Comparison of ENCODE assay signal across 16 cellular contexts in the genomic region with DNA sequence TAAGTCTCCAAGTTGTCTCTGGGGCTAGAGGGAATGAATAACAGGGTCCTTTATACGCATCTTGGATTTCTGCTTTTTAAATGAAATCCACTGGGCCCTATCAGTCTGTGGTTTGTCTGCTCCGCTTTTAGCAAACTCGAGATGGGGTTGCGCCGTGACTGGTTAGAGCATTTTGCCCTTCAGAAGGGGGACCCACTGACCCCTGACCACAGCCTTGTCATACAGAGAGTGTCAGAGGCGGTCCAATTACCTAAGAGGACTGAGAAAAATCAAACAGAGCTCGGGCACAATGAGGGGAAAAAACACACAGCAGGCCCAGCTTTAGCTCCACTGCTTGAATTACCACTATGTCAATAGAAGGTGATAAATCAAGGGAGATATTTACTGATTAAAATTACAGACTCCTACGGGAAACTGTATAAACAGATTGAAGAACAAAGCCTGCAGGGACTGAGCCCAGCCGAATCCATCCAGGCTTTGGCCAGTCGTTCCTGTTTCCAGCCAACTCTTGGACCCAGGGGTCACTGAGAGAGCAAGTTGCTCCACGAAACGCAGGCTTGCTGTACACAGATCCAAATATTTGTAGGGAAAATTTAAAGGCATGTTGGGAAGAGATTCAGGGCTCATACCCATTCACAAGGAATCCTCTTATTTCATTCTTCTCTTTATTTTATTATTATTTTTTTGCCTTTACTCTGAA.
DNase-seq lines count a peak whose midpoint lies in the region; ATAC-seq and TF ChIP-seq lines count a peak whose summit lies in the region.
"Had no signal": no experiment of that assay in that cellular context is flagged by ENCODE, and none has a peak within 500 bp of the region (broad histone marks: within the 10 kb centered on the region; RNA-seq: fewer than 3 reads in every experiment).

No MANE protein-coding gene starts in this region.

- TF ChIP-seq CTCF in left lung (IDR thresholded peaks at IDR 0.05) (no peak), upper lobe of right lung (IDR thresholded peaks at IDR 0.05) (no peak)

- H3K4me3 ChIP-seq in left lung = no peak overlapping the region
- no peak overlapping the region for H3K4me3 ChIP-seq in upper lobe of right lung
- H3K4me3 ChIP-seq: breast epithelium had no signal

- ATAC-seq in left lung = peak; percentile 64
- peak; percentile 52 for ATAC-seq in upper lobe of right lung
- ATAC-seq: activated CD4-positive, alpha-beta T cell treated with anti-CD3 and anti-CD28 coated beads for 36 hours; T-helper 17 cell had no signal

- no peaks in the 10 kb centered on the region for H3K4me1 ChIP-seq in left lung
- peaks cover 6% of the 10 kb centered on the region for H3K4me1 ChIP-seq in upper lobe of right lung
- H3K4me1 ChIP-seq: breast epithelium had no signal

- H3K27ac ChIP-seq in left lung (peak overlapping the region in 1 of 2 donors; percentile 26), upper lobe of right lung (peak overlapping the region; percentile 14)

- H3K27me3 ChIP-seq in left lung (no peaks in the 10 kb centered on the region), upper lobe of right lung (no peaks in the 10 kb centered on the region)
- H3K27me3 ChIP-seq: breast epithelium had no signal

- DNase-seq in NCI-H510A treated with DMSO at 0.1 percent for 48 hours (lab: John Stamatoyannopoulos, UW) = peak; percentile 19
- DNase-seq in NCI-H510A (lab: John Stamatoyannopoulos, UW) = no peak
- DNase-seq in NCI-H69 (lab: John Stamatoyannopoulos, UW) = peak; percentile 89
- no peak for DNase-seq in left lung
- DNase-seq in upper lobe of right lung = no peak
- no peak for DNase-seq in superior temporal gyrus (ENCODE audit: extremely low spot score)
- DNase-seq in NCI-H1105 (lab: John Stamatoyannopoulos, UW) = no peak
- DNase-seq in activated CD4-positive, alpha-beta T cell treated with anti-CD3 and anti-CD28 coated beads, Interleukin-2, amount 50 U/mL, for 1 hour = no peak
- DNase-seq: activated CD4-positive, alpha-beta T cell treated with anti-CD3 and anti-CD28 coated beads for 36 hours; activated T-cell treated with anti-CD3 and anti-CD28 coated beads for 4 hours; naive B cell; NCI-H524 treated with DMSO at 0.1 percent for 48 hours; retina; stimulated activated CD4-positive, alpha-beta T cell treated with anti-CD3 and anti-CD28 coated beads, Interleukin-1b, Interleukin-23, amount 100 ng/mL, for 48 hours; T-helper 17 cell had no signal

- no peaks in the 10 kb centered on the region for H3K9me3 ChIP-seq in left lung
- no peaks in the 10 kb centered on the region for H3K9me3 ChIP-seq in upper lobe of right lung
- H3K9me3 ChIP-seq: breast epithelium had no signal

- intact Hi-C loops in left lung (cut with DNase I) = no loop called here
- intact Hi-C loops in upper lobe of right lung (cut with DNase I) = loop anchor here (10.0 kb wide), 1 partner anchor 115 kb away; no protein-coding TSS in a partner anchor

- H3K36me3 ChIP-seq in left lung (no peaks in the 10 kb centered on the region), upper lobe of right lung (no peaks in the 10 kb centered on the region)
- H3K36me3 ChIP-seq: breast epithelium had no signal

Comparison
In these comparisons a context has a peak if more than half of its experiments do, and no peak if none do; other contexts are left out.
1. DNase-seq: peak in NCI-H510A treated with DMSO at 0.1 percent for 48 hours (single experiment) and NCI-H69 (single experiment); none in NCI-H510A (single experiment), left lung (0 of 2), upper lobe of right lung (single experiment), superior temporal gyrus (single experiment), NCI-H1105 (single experiment) and activated CD4-positive, alpha-beta T cell treated with anti-CD3 and anti-CD28 coated beads, Interleukin-2, amount 50 U/mL, for 1 hour (single experiment).